Comparison of ENCODE assay signal across 12 cellular contexts in the genomic region with DNA sequence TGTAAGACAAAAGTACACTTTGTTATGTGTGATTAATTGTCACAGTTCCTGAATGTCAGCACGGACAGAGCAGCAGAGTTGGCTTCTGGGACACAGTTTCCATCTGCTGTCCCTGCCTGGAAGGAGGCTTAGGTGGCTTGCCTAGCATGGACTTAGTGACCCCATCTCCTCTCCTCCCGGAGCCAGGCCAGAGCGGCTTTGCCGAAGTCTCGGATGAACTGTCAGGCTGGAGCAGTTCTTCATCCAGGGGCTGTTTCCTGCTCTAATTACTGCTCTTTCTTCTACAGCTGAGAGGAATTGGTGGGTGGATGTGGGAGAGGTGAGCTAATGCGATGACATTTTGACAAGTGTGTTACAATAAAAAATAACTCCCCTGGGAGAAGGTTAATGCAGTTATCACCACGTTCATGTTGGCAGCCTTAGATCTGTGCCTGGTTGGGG.
DNase-seq lines count a peak whose midpoint lies in the region; TF ChIP-seq lines count a peak whose summit lies in the region.
"Had no signal": no experiment of that assay in that cellular context is flagged by ENCODE, and none has a peak within 500 bp of the region (broad histone marks: within the 10 kb centered on the region; RNA-seq: fewer than 3 reads in every experiment).

No MANE protein-coding gene starts in this region.

- no peak for TF ChIP-seq CTCF in brain (conservative IDR thresholded peaks at IDR 0.05)
- TF ChIP-seq CTCF in neural cell (IDR thresholded peaks at IDR 0.05; ENCODE audit: poor library complexity, severe bottlenecking) = peak; percentile 16

- TF ChIP-seq RAD21 in neural cell (conservative IDR thresholded peaks at IDR 0.05) = peak; percentile 37

- no peaks in the 10 kb centered on the region for H3F3A ChIP-seq in GM23248 (ENCODE audit: insufficient read depth)
- peaks cover 5% of the 10 kb centered on the region for H3F3A ChIP-seq in neural cell (ENCODE audit: insufficient read depth, low read length, poor library complexity, severe bottlenecking)

- H3K4me1 ChIP-seq in BLaER1 = peaks cover 80% of the 10 kb centered on the region
- peaks cover 18% of the 10 kb centered on the region for H3K4me1 ChIP-seq in GM23248 (ENCODE audit: insufficient read depth)

- H3K9ac ChIP-seq in BLaER1 = peak overlapping the region; percentile 30; the same call in 1 of the 2 replicates
- no peak overlapping the region for H3K9ac ChIP-seq in GM23248
- H3K9ac ChIP-seq in neural cell (ENCODE audit: low read length) = peak overlapping the region; percentile 24

- H4K20me1 ChIP-seq in BLaER1 (peaks cover 64% of the 10 kb centered on the region), GM23248 (ENCODE audit: insufficient read depth) (no peaks in the 10 kb centered on the region), neural cell (ENCODE audit: insufficient read depth) (no peaks in the 10 kb centered on the region)

- H3K27ac Mint-ChIP-seq in brain = peak overlapping the region in 4 of 5 experiments; percentile 18 to 87 (median 56)
- H3K27ac Mint-ChIP-seq: CD4-positive, CD25-positive, alpha-beta regulatory T cell had no signal

- no peaks in the 10 kb centered on the region for H3K27me3 Mint-ChIP-seq in brain

- H2AFZ ChIP-seq in GM23248 = no peak overlapping the region
- H2AFZ ChIP-seq in neural cell (ENCODE audit: low read depth, low read length) = no peak overlapping the region

- H3K36me3 Mint-ChIP-seq in brain = no peaks in the 10 kb centered on the region

- H3K36me3 ChIP-seq in BLaER1 (no peaks in the 10 kb centered on the region), GM23248 (ENCODE audit: low read depth) (no peaks in the 10 kb centered on the region), neural cell (ENCODE audit: insufficient read depth, low read length) (no peaks in the 10 kb centered on the region)
- H3K36me3 ChIP-seq: tibial artery had no signal

- H3K27me3 ChIP-seq in BLaER1 = no peaks in the 10 kb centered on the region
- H3K27me3 ChIP-seq in GM23248 (replicated peaks; ENCODE audit: insufficient read depth) = 0 out of 2 replicates have a peak, but pooled peaks cover 9% of the 10 kb centered on the region
- no peaks in the 10 kb centered on the region for H3K27me3 ChIP-seq in neural cell (ENCODE audit: insufficient read depth, low read depth, low read length)
- H3K27me3 ChIP-seq: tibial artery had no signal

- no peaks in the 10 kb centered on the region for H3K9me3 ChIP-seq in BLaER1
- H3K9me3 ChIP-seq in GM23248 (ENCODE audit: low read depth) = no peaks in the 10 kb centered on the region
- H3K9me3 ChIP-seq in neural cell (ENCODE audit: low read length) = no peaks in the 10 kb centered on the region
- H3K9me3 ChIP-seq: tibial artery had no signal

- H3K4me2 ChIP-seq in BLaER1 (peak overlapping the region; percentile 70), GM23248 (ENCODE audit: unreplicated experiment) (peak overlapping the region; percentile 62), neural cell (ENCODE audit: low read length) (peak overlapping the region; percentile 56)

- peak overlapping the region in 2 of 5 experiments; percentile 3 to 46 for H3K4me3 Mint-ChIP-seq in brain
- H3K4me3 Mint-ChIP-seq: CD4-positive, CD25-positive, alpha-beta regulatory T cell had no signal

- in situ Hi-C loops in GM23248 (cut with MboI) = no loop called here

- DNase-seq in GM23248 (peak; percentile 37), NCI-H146 treated with DMSO at 0.1 percent for 48 hours (lab: John Stamatoyannopoulos, UW; ENCODE audit: unreplicated experiment) (no peak), EL (no peak), mesenteric fat pad (ENCODE audit: low spot score) (no peak), GF-D8 (lab: John Stamatoyannopoulos, UW) (no peak)
- DNase-seq: CD4-positive, CD25-positive, alpha-beta regulatory T cell; MM.1S; NCI-H510A treated with DMSO at 0.1 percent for 48 hours; tibial artery had no signal

- H3K9me3 Mint-ChIP-seq in brain = peaks cover 0 to 11% (median 8%) of the 10 kb centered on the region in 5 experiments

- peak; percentile 91 for TF ChIP-seq EP300 in neural cell (conservative IDR thresholded peaks at IDR 0.05; ENCODE audit: poor library complexity, severe bottlenecking)

- H3K4me3 ChIP-seq in BLaER1 (no peak overlapping the region), GM23248 (no peak overlapping the region), neural cell (ENCODE audit: low read length) (peak overlapping the region; percentile 47)
- H3K4me3 ChIP-seq: tibial artery had no signal

- peaks cover 46% of the 10 kb centered on the region for H3K4me1 Mint-ChIP-seq in brain

- H3K9me2 ChIP-seq in GM23248 (ENCODE audit: insufficient read depth) (no peaks in the 10 kb centered on the region), neural cell (ENCODE audit: insufficient read depth, low read length) (no peaks in the 10 kb centered on the region)

- WGBS in GM23248 (ENCODE audit: low coverage in 1 of 2, low lambda C conversion rate in 2 of 2, missing lambda C conversion rate in 2 of 2), 2 experiments = 13 to 16% methylated on average over 7 of the region's 7 CpGs

- peaks cover 32% of the 10 kb centered on the region for H3K79me2 ChIP-seq in GM23248 (ENCODE audit: insufficient read depth)
- H3K79me2 ChIP-seq in neural cell (replicated peaks; ENCODE audit: insufficient read depth, low read length) = no peaks in the 10 kb centered on the region

- H3K27ac ChIP-seq in BLaER1 (peak overlapping the region; percentile 33), GM23248 (no peak overlapping the region), neural cell (ENCODE audit: low read length) (peak overlapping the region; percentile 52)

TF ChIP-seq in neural cell, 6 proteins besides CTCF, POLR2A, EP300 and RAD21:
- TF ChIP-seq REST (IDR thresholded peaks at IDR 0.05; ENCODE audit: borderline replicate concordance) (peak; percentile 27), POLR2AphosphoS5 (IDR thresholded peaks at IDR 0.05) (peak; percentile 94), MXI1 (conservative IDR thresholded peaks at IDR 0.05; ENCODE audit: poor library complexity, severe bottlenecking) (peak; percentile 16), TAF1 (IDR thresholded peaks at IDR 0.05; ENCODE audit: low read depth) (no peak), EZH2 (IDR thresholded peaks at IDR 0.05; ENCODE audit: borderline replicate concordance, insufficient read depth, low read length, poor library complexity, severe bottlenecking) (no peak)
